In genomic region chr1:171484760-171485374, GRCh38 we compare ENCODE assay signal across 8 cellular contexts. TPM values are rescaled to one million over a fixed set of nuclear protein-coding genes. Genes with fewer than 3 reads are reported as not detected.
DNase-seq lines count a peak whose midpoint lies in the region; ATAC-seq and TF ChIP-seq lines count a peak whose summit lies in the region.

No MANE protein-coding gene starts in this region.

- H3K4me3 Mint-ChIP-seq in HFFc6 (peak overlapping the region; percentile 90), chondrocyte (ENCODE audit: unreplicated experiment) (peak overlapping the region; percentile 82)

- H3K4me1 Mint-ChIP-seq in HFFc6 (ENCODE audit: low read depth) (peaks cover 40% of the 10 kb centered on the region), chondrocyte (ENCODE audit: low read depth) (peaks cover 41% of the 10 kb centered on the region)

- DNase-seq in NCI-H345 treated with DMSO at 0.1 percent for 48 hours (lab: John Stamatoyannopoulos, UW; ENCODE audit: unreplicated experiment) (peak; percentile 48), NCI-H345 (lab: John Stamatoyannopoulos, UW) (no peak), HFFc6 (no peak), NCI-H146 (lab: John Stamatoyannopoulos, UW) (peak; percentile 37), chondrocyte (ENCODE audit: low spot score) (no peak), mucosa of descending colon (no peak), NCI-H226 (no peak)
- DNase-seq in stimulated activated naive CD4-positive, alpha-beta T cell (lab: John Stamatoyannopoulos, UW) = no peak

- intact Hi-C loops in mucosa of descending colon (cut with DNase I, micrococcal nuclease) = no loop called here

- H3K9me3 ChIP-seq in mucosa of descending colon = no peaks in the 10 kb centered on the region

- H3K36me3 Mint-ChIP-seq in HFFc6 (ENCODE audit: low read depth) (peaks cover 20% of the 10 kb centered on the region), chondrocyte (ENCODE audit: low read depth) (no peaks in the 10 kb centered on the region)

- H3K4me1 ChIP-seq in mucosa of descending colon (ENCODE audit: low read depth) = peaks cover 18% of the 10 kb centered on the region

- no peaks in the 10 kb centered on the region for H3K36me3 ChIP-seq in mucosa of descending colon (ENCODE audit: low read depth)

- ATAC-seq in mucosa of descending colon = peak; percentile 66

- peak overlapping the region; percentile 72 for H3K4me3 ChIP-seq in mucosa of descending colon

- H3K27ac Mint-ChIP-seq in HFFc6 (peak overlapping the region; percentile 93), chondrocyte (ENCODE audit: unreplicated experiment) (peak overlapping the region; percentile 96)

- H3K27me3 Mint-ChIP-seq in HFFc6 (ENCODE audit: insufficient read depth) (no peaks in the 10 kb centered on the region), chondrocyte (ENCODE audit: low read depth) (no peaks in the 10 kb centered on the region)

- H3K9me3 Mint-ChIP-seq in HFFc6 (no peaks in the 10 kb centered on the region), chondrocyte (ENCODE audit: low read depth) (no peaks in the 10 kb centered on the region)

- TF ChIP-seq CTCF in HFFc6 (IDR thresholded peaks at IDR 0.05) (no peak; the same call in 1 of the 2 replicates), chondrocyte (IDR thresholded peaks at IDR 0.05) (no peak), mucosa of descending colon (IDR thresholded peaks at IDR 0.05) (no peak)

RNA-seq across cellular contexts. Expression of gene PRRC2C, which starts 0.5 kb away (rescaled TPM):
- 100 to 1,000 TPM; 125 to 144 (median 136) TPM for total RNA-seq in HFFc6 (2021; fragmentation: NEBNext Ultra II Directional; extraction: Animal tissue kit (Norgen Biotek cat#: 25700))
- total RNA-seq in chondrocyte (131 to 153 TPM (median 146 TPM) in 3 replicates), mucosa of descending colon (100 to 1,000 TPM; 137 to 152 (median 138) TPM)

Comparison
In these comparisons a context has a peak if more than half of its experiments do, and no peak if none do; other contexts are left out.
1. DNase-seq: peak in NCI-H345 treated with DMSO at 0.1 percent for 48 hours (single experiment) and NCI-H146 (single experiment); none in NCI-H345 (single experiment), HFFc6 (single experiment), chondrocyte (single experiment), mucosa of descending colon (0 of 3), NCI-H226 (single experiment) and stimulated activated naive CD4-positive, alpha-beta T cell (0 of 6).